In the genomic region with DNA sequence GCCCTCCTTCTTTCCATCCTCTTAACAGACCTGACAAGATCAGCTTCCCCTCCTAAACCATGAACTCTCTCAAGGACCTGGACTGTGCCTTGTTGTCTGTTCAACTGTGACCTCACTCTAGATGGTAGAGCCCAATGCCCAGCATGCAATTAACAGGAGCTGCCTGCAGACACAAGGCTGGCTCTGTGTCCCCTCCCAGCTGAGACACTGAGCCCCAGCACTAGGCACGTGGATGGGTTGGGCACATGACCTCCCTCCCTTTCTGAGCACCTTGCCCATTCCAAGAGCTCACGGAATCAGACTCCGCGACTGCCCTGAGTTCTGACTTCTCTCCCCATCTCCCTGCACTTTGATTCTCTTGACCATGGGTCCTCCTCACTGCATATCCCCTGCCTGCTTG, we compare ENCODE assay signal across 13 cellular contexts.
"Had no signal": no experiment of that assay in that cellular context is flagged by ENCODE, and none has a peak within 500 bp of the region (broad histone marks: within the 10 kb centered on the region; RNA-seq: fewer than 3 reads in every experiment).

No MANE protein-coding gene starts in this region.

- H3K4me3 ChIP-seq: lower lobe of right lung, right lobe of liver, uterus had no signal

- ATAC-seq: activated CD4-positive, CD25-positive, alpha-beta regulatory T cell treated with anti-CD3 and anti-CD28 coated beads, Interleukin-2, amount 50 U/mL, for 24 hours; activated T-cell treated with anti-CD3 and anti-CD28 coated beads, Interleukin-2, amount 50 U/mL, for 4 hours; right lobe of liver; stimulated activated naive CD8-positive, alpha-beta T cell treated with anti-CD3 and anti-CD28 coated beads, Interleukin-15, amount 100 ng/mL, for 72 hours had no signal

- H3K27me3 ChIP-seq: right lobe of liver, uterus had no signal

- H3K4me1 ChIP-seq: right lobe of liver, uterus had no signal

- H3K36me3 ChIP-seq: lower lobe of right lung, right lobe of liver, uterus had no signal

- H3K27ac ChIP-seq: lower lobe of right lung, right lobe of liver, uterus had no signal

- DNase-seq: activated CD4-positive, alpha-beta T cell treated with anti-CD3 and anti-CD28 coated beads, Interleukin-2, amount 50 U/mL, for 4 hours; activated naive CD8-positive, alpha-beta T cell treated with anti-CD3 and anti-CD28 coated beads, Interleukin-2, amount 10 ng/mL, durations not matched to agents 7 days and 5 days; activated T-cell treated with anti-CD3 and anti-CD28 coated beads, Interleukin-2, amount 50 U/mL, for 4 hours; cortex of kidney; effector memory CD4-positive, alpha-beta T cell; hippocampal formation; midbrain; right lobe of liver; stimulated activated CD4-positive, alpha-beta T cell treated with anti-CD3 and anti-CD28 coated beads, Interleukin-2, amount 100 ng/mL, for 24 hours; stimulated activated naive CD8-positive, alpha-beta T cell treated with anti-CD3 and anti-CD28 coated beads, Interleukin-15, amount 100 ng/mL, for 72 hours; uterus had no signal

- H3K9me3 ChIP-seq: lower lobe of right lung, right lobe of liver, uterus had no signal
